Comparison of ENCODE assay signal across 1 cellular context in the genomic region with DNA sequence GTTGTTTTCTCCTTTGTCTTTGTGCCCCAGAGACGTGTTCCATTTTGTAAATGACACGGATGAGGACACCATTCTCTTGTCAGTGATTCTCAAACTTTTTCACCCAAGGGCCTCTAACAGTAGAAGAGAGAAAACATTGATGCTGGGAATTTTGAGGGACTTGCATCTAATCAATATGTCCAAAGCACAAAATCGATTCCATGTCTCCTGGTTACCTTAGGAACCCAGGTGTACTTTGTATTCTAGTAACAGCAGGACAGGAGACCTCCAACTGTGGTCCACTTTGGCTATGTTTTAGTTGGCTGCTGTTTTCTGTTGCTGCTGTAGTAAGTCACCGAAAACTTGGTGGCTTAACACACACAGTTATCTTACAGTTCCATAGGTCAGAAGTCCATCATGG.
A peak's percentile ranks its signal among the peaks of the same experiment; 100 is the strongest.
TF ChIP-seq lines count a peak whose summit lies in the region.

No MANE protein-coding gene starts in this region.

TF ChIP-seq in HepG2, 621 proteins besides CTCF, POLR2A, EP300 and RAD21 (continued from another document and continues in another):
- TF ChIP-seq, protein P1, sequence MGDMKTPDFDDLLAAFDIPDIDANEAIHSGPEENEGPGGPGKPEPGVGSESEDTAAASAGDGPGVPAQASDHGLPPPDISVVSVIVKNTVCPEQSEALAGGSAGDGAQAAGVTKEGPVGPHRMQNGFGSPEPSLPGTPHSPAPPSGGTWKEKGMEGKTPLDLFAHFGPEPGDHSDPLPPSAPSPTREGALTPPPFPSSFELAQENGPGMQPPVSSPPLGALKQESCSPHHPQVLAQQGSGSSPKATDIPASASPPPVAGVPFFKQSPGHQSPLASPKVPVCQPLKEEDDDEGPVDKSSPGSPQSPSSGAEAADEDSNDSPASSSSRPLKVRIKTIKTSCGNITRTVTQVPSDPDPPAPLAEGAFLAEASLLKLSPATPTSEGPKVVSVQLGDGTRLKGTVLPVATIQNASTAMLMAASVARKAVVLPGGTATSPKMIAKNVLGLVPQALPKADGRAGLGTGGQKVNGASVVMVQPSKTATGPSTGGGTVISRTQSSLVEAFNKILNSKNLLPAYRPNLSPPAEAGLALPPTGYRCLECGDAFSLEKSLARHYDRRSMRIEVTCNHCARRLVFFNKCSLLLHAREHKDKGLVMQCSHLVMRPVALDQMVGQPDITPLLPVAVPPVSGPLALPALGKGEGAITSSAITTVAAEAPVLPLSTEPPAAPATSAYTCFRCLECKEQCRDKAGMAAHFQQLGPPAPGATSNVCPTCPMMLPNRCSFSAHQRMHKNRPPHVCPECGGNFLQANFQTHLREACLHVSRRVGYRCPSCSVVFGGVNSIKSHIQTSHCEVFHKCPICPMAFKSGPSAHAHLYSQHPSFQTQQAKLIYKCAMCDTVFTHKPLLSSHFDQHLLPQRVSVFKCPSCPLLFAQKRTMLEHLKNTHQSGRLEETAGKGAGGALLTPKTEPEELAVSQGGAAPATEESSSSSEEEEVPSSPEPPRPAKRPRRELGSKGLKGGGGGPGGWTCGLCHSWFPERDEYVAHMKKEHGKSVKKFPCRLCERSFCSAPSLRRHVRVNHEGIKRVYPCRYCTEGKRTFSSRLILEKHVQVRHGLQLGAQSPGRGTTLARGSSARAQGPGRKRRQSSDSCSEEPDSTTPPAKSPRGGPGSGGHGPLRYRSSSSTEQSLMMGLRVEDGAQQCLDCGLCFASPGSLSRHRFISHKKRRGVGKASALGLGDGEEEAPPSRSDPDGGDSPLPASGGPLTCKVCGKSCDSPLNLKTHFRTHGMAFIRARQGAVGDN (CRISPR knock-in tag; IDR thresholded peaks at IDR 0.05), result no peak
- peak; percentile 25; the same call in 1 of the 2 replicates for TF ChIP-seq FOXO1 (CRISPR knock-in tag; IDR thresholded peaks at IDR 0.05)
- peak; percentile 20; the same call in 1 of the 2 replicates for TF ChIP-seq NCOR1 (IDR thresholded peaks at IDR 0.05; ENCODE audit: borderline replicate concordance, low read length)
- peak; percentile 85 for TF ChIP-seq HNF4A (CRISPR knock-in tag; IDR thresholded peaks at IDR 0.05)
- peak; percentile 45; the same call in 1 of the 2 replicates for TF ChIP-seq ZMYM4 (CRISPR knock-in tag; IDR thresholded peaks at IDR 0.05)
- TF ChIP-seq BCL6 (CRISPR knock-in tag; IDR thresholded peaks at IDR 0.05), result peak; percentile 92
- peak; percentile 30; the same call in 1 of the 2 replicates for TF ChIP-seq HOXA3 (CRISPR knock-in tag; IDR thresholded peaks at IDR 0.05)
- TF ChIP-seq ONECUT2 (CRISPR knock-in tag; IDR thresholded peaks at IDR 0.05), result peak; percentile 96
- TF ChIP-seq THAP11 (CRISPR knock-in tag; IDR thresholded peaks at IDR 0.05), result peak; percentile 21; the same call in 1 of the 2 replicates
- TF ChIP-seq ZNF713 (CRISPR knock-in tag; IDR thresholded peaks at IDR 0.05), result no peak
- TF ChIP-seq, protein P2, sequence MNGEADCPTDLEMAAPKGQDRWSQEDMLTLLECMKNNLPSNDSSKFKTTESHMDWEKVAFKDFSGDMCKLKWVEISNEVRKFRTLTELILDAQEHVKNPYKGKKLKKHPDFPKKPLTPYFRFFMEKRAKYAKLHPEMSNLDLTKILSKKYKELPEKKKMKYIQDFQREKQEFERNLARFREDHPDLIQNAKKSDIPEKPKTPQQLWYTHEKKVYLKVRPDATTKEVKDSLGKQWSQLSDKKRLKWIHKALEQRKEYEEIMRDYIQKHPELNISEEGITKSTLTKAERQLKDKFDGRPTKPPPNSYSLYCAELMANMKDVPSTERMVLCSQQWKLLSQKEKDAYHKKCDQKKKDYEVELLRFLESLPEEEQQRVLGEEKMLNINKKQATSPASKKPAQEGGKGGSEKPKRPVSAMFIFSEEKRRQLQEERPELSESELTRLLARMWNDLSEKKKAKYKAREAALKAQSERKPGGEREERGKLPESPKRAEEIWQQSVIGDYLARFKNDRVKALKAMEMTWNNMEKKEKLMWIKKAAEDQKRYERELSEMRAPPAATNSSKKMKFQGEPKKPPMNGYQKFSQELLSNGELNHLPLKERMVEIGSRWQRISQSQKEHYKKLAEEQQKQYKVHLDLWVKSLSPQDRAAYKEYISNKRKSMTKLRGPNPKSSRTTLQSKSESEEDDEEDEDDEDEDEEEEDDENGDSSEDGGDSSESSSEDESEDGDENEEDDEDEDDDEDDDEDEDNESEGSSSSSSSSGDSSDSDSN (CRISPR knock-in tag; IDR thresholded peaks at IDR 0.05), result no peak
- peak; percentile 29; the same call in 1 of the 2 replicates for TF ChIP-seq ETV5 (CRISPR knock-in tag; IDR thresholded peaks at IDR 0.05; ENCODE audit: borderline replicate concordance)
- 0 out of 2 replicates have a peak, but pooled peaks have one; percentile 52 for TF ChIP-seq RXRB (CRISPR knock-in tag; IDR thresholded peaks at IDR 0.05; ENCODE audit: borderline replicate concordance)
- TF ChIP-seq ZNF724P (CRISPR knock-in tag; IDR thresholded peaks at IDR 0.05; ENCODE audit: borderline replicate concordance), result no peak
- TF ChIP-seq ZNF160 (CRISPR knock-in tag; IDR thresholded peaks at IDR 0.05), result no peak
- TF ChIP-seq RFX1 (IDR thresholded peaks at IDR 0.05), result 0 out of 2 replicates have a peak, but pooled peaks have one; percentile 22
- TF ChIP-seq HDAC1 (CRISPR knock-in tag; IDR thresholded peaks at IDR 0.05), result 0 out of 2 replicates have a peak, but pooled peaks have one; percentile 53
- no peak for TF ChIP-seq AHR (CRISPR knock-in tag; IDR thresholded peaks at IDR 0.05)
- peak; percentile 48; the same call in 1 of the 2 replicates for TF ChIP-seq PHF21A (CRISPR knock-in tag; IDR thresholded peaks at IDR 0.05)
- peak; percentile 34; the same call in 1 of the 2 replicates for TF ChIP-seq CREM (IDR thresholded peaks at IDR 0.05)
- TF ChIP-seq CREM (CRISPR knock-in tag; IDR thresholded peaks at IDR 0.05), result no peak
- no peak for TF ChIP-seq XBP1 (CRISPR knock-in tag; IDR thresholded peaks at IDR 0.05)
- TF ChIP-seq, protein P3, sequence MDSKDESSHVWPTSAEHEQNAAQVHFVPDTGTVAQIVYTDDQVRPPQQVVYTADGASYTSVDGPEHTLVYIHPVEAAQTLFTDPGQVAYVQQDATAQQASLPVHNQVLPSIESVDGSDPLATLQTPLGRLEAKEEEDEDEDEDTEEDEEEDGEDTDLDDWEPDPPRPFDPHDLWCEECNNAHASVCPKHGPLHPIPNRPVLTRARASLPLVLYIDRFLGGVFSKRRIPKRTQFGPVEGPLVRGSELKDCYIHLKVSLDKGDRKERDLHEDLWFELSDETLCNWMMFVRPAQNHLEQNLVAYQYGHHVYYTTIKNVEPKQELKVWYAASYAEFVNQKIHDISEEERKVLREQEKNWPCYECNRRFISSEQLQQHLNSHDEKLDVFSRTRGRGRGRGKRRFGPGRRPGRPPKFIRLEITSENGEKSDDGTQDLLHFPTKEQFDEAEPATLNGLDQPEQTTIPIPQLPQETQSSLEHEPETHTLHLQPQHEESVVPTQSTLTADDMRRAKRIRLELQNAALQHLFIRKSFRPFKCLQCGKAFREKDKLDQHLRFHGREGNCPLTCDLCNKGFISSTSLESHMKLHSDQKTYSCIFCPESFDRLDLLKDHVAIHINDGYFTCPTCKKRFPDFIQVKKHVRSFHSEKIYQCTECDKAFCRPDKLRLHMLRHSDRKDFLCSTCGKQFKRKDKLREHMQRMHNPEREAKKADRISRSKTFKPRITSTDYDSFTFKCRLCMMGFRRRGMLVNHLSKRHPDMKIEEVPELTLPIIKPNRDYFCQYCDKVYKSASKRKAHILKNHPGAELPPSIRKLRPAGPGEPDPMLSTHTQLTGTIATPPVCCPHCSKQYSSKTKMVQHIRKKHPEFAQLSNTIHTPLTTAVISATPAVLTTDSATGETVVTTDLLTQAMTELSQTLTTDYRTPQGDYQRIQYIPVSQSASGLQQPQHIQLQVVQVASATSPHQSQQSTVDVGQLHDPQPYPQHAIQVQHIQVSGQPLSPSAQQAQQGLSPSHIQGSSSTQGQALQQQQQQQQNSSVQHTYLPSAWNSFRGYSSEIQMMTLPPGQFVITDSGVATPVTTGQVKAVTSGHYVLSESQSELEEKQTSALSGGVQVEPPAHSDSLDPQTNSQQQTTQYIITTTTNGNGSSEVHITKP (CRISPR knock-in tag; IDR thresholded peaks at IDR 0.05; ENCODE audit: low read depth), result no peak
- TF ChIP-seq RFX3 (CRISPR knock-in tag; IDR thresholded peaks at IDR 0.05), result peak; percentile 70
- no peak for TF ChIP-seq CENPT (CRISPR knock-in tag; IDR thresholded peaks at IDR 0.05; ENCODE audit: low read depth)
- TF ChIP-seq, protein P4, sequence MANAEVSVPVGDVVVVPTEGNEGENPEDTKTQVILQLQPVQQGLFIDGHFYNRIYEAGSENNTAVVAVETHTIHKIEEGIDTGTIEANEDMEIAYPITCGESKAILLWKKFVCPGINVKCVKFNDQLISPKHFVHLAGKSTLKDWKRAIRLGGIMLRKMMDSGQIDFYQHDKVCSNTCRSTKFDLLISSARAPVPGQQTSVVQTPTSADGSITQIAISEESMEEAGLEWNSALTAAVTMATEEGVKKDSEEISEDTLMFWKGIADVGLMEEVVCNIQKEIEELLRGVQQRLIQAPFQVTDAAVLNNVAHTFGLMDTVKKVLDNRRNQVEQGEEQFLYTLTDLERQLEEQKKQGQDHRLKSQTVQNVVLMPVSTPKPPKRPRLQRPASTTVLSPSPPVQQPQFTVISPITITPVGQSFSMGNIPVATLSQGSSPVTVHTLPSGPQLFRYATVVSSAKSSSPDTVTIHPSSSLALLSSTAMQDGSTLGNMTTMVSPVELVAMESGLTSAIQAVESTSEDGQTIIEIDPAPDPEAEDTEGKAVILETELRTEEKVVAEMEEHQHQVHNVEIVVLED (CRISPR knock-in tag; IDR thresholded peaks at IDR 0.05; ENCODE audit: borderline replicate concordance), result 0 out of 2 replicates have a peak, but pooled peaks have one; percentile 11
- no peak for TF ChIP-seq ZNF768 (CRISPR knock-in tag; IDR thresholded peaks at IDR 0.05)
- TF ChIP-seq GATAD2A (CRISPR knock-in tag; IDR thresholded peaks at IDR 0.05), result peak; percentile 75
- TF ChIP-seq JUN (CRISPR knock-in tag; IDR thresholded peaks at IDR 0.05), result no peak
- TF ChIP-seq NR2F6 (IDR thresholded peaks at IDR 0.05), result 0 out of 2 replicates have a peak, but pooled peaks have one; percentile 13
- TF ChIP-seq NR2F6 (CRISPR knock-in tag; IDR thresholded peaks at IDR 0.05), result no peak
- peak; percentile 99 for TF ChIP-seq KAT2B (IDR thresholded peaks at IDR 0.05; ENCODE audit: borderline replicate concordance, low read depth, low read length)
- TF ChIP-seq, protein P5, sequence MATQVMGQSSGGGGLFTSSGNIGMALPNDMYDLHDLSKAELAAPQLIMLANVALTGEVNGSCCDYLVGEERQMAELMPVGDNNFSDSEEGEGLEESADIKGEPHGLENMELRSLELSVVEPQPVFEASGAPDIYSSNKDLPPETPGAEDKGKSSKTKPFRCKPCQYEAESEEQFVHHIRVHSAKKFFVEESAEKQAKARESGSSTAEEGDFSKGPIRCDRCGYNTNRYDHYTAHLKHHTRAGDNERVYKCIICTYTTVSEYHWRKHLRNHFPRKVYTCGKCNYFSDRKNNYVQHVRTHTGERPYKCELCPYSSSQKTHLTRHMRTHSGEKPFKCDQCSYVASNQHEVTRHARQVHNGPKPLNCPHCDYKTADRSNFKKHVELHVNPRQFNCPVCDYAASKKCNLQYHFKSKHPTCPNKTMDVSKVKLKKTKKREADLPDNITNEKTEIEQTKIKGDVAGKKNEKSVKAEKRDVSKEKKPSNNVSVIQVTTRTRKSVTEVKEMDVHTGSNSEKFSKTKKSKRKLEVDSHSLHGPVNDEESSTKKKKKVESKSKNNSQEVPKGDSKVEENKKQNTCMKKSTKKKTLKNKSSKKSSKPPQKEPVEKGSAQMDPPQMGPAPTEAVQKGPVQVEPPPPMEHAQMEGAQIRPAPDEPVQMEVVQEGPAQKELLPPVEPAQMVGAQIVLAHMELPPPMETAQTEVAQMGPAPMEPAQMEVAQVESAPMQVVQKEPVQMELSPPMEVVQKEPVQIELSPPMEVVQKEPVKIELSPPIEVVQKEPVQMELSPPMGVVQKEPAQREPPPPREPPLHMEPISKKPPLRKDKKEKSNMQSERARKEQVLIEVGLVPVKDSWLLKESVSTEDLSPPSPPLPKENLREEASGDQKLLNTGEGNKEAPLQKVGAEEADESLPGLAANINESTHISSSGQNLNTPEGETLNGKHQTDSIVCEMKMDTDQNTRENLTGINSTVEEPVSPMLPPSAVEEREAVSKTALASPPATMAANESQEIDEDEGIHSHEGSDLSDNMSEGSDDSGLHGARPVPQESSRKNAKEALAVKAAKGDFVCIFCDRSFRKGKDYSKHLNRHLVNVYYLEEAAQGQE (IDR thresholded peaks at IDR 0.05; ENCODE audit: borderline replicate concordance in 1 of 2, low read depth in 1 of 2, low read length in 2 of 2), result peak in 1 of 2 experiments; percentile 18; a peak in 1 of 4 replicates
- no peak for TF ChIP-seq ZMAT3 (CRISPR knock-in tag; conservative IDR thresholded peaks at IDR 0.05)
- TF ChIP-seq ZNF570 (CRISPR knock-in tag; IDR thresholded peaks at IDR 0.05; ENCODE audit: borderline replicate concordance), result no peak
- 0 out of 2 replicates have a peak, but pooled peaks have one; percentile 65 for TF ChIP-seq REPIN1 (CRISPR knock-in tag; IDR thresholded peaks at IDR 0.05; ENCODE audit: borderline replicate concordance, low read depth)
- TF ChIP-seq SNRNP70 (IDR thresholded peaks at IDR 0.05; ENCODE audit: low read depth, low read length), result no peak
- no peak for TF ChIP-seq DR1 (CRISPR knock-in tag; IDR thresholded peaks at IDR 0.05)
- no peak for TF ChIP-seq SOX6 (IDR thresholded peaks at IDR 0.05)
- peak; percentile 60; the same call in 1 of the 2 replicates for TF ChIP-seq SOX6 (CRISPR knock-in tag; IDR thresholded peaks at IDR 0.05)
- TF ChIP-seq, protein P6, sequence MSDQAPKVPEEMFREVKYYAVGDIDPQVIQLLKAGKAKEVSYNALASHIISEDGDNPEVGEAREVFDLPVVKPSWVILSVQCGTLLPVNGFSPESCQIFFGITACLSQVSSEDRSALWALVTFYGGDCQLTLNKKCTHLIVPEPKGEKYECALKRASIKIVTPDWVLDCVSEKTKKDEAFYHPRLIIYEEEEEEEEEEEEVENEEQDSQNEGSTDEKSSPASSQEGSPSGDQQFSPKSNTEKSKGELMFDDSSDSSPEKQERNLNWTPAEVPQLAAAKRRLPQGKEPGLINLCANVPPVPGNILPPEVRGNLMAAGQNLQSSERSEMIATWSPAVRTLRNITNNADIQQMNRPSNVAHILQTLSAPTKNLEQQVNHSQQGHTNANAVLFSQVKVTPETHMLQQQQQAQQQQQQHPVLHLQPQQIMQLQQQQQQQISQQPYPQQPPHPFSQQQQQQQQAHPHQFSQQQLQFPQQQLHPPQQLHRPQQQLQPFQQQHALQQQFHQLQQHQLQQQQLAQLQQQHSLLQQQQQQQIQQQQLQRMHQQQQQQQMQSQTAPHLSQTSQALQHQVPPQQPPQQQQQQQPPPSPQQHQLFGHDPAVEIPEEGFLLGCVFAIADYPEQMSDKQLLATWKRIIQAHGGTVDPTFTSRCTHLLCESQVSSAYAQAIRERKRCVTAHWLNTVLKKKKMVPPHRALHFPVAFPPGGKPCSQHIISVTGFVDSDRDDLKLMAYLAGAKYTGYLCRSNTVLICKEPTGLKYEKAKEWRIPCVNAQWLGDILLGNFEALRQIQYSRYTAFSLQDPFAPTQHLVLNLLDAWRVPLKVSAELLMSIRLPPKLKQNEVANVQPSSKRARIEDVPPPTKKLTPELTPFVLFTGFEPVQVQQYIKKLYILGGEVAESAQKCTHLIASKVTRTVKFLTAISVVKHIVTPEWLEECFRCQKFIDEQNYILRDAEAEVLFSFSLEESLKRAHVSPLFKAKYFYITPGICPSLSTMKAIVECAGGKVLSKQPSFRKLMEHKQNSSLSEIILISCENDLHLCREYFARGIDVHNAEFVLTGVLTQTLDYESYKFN (CRISPR knock-in tag; conservative IDR thresholded peaks at IDR 0.05), result peak; percentile 97
